Comparison of ENCODE assay signal across 18 cellular contexts in genomic region chr12:108126990-108127468, GRCh38. TPM values are rescaled to one million over a fixed set of nuclear protein-coding genes. Genes with fewer than 3 reads are reported as not detected.
"Had no signal": no experiment of that assay in that cellular context is flagged by ENCODE, and none has a peak within 500 bp of the region (broad histone marks: within the 10 kb centered on the region; RNA-seq: fewer than 3 reads in every experiment).

No MANE protein-coding gene starts in this region.

- H3K4me2 ChIP-seq: smooth muscle cell had no signal

- H3K4me1 ChIP-seq: colonic mucosa, prostate gland had no signal

- H3K27me3 ChIP-seq: thyroid gland had no signal

- H3K27ac ChIP-seq: brain microvascular endothelial cell, colonic mucosa, prostate gland, right lobe of liver, thyroid gland had no signal

- DNase-seq: activated CD4-positive, alpha-beta memory T cell treated with anti-CD3 and anti-CD28 coated beads for 36 hours; activated naive CD4-positive, alpha-beta T cell treated with anti-CD3 and anti-CD28 coated beads for 36 hours; activated T-cell treated with anti-CD3 and anti-CD28 coated beads for 4 hours; aorta; brain microvascular endothelial cell; colonic mucosa; heart left ventricle; naive B cell; right lobe of liver; stimulated activated CD4-positive, alpha-beta T cell treated with anti-CD3 and anti-CD28 coated beads, Interleukin-4, amount 100 ng/mL, for 1 hour; thyroid gland had no signal

- ATAC-seq: heart left ventricle, right lobe of liver had no signal

- FAIRE-seq: frontal cortex, TTC549, urothelium cell line had no signal

- H3K9me3 ChIP-seq: colonic mucosa, prostate gland, right lobe of liver, thyroid gland had no signal

- H3K36me3 ChIP-seq: brain microvascular endothelial cell, colonic mucosa, heart left ventricle, prostate gland, right lobe of liver, thyroid gland had no signal

- H3K4me3 ChIP-seq: colonic mucosa, heart left ventricle, prostate gland, right lobe of liver, smooth muscle cell, thyroid gland had no signal

RNA-seq across cellular contexts. Expression of gene WSCD2, which starts 2.1 kb away (rescaled TPM):
- total RNA-seq: activated CD4-positive, alpha-beta memory T cell treated with anti-CD3 and anti-CD28 coated beads for 36 hours; activated naive CD4-positive, alpha-beta T cell treated with anti-CD3 and anti-CD28 coated beads for 36 hours; activated T-helper 2 cell treated with anti-CD3 and anti-CD28 coated beads, Interferon-gamma antibody, Interleukin-2, Interleukin-4, amounts not matched to agents 10 μg/mL and 5 μg/mL and 100 μg/mL, durations not matched to agents 14 hours and 24 hours and 36 hours; epithelial cell of proximal tubule; right lobe of liver had no signal
- polyA plus RNA-seq: heart left ventricle had no signal
